In genomic region chr1:152188673-152189591, GRCh38 we compare ENCODE assay signal across 1 cellular context.
TF ChIP-seq lines count a peak whose summit lies in the region.

No MANE protein-coding gene starts in this region.

TF ChIP-seq in H1, 55 proteins besides CTCF, POLR2A, EP300 and RAD21 (continued from another document):
- TF ChIP-seq CREB1 (IDR thresholded peaks at IDR 0.05) = no peak
